ENCODE assay signal across 27 cellular contexts in genomic region chr21:37181059-37181458, GRCh38.
"Had no signal": no experiment of that assay in that cellular context is flagged by ENCODE, and none has a peak within 500 bp of the region (broad histone marks: within the 10 kb centered on the region; RNA-seq: fewer than 3 reads in every experiment).

No MANE protein-coding gene starts in this region.

- H3K4me1 ChIP-seq: breast epithelium, foreskin keratinocyte, sigmoid colon, transverse colon had no signal

- H3K4me3 Mint-ChIP-seq: activated CD4-positive, alpha-beta memory T cell treated with anti-CD3 and anti-CD28 coated beads, Interleukin-2, amount 10 ng/mL, durations not matched to agents 7 days and 5 days; activated CD4-positive, alpha-beta T cell treated with anti-CD3 and anti-CD28 coated beads, Interleukin-2, amount 10 ng/mL, durations not matched to agents 7 days and 5 days; activated T-cell treated with anti-CD3 and anti-CD28 coated beads, Interleukin-2, amount 50 U/mL, for 24 hours; effector memory CD8-positive, alpha-beta T cell; nephron progenitor cell had no signal

- H3K4me1 Mint-ChIP-seq: nephron progenitor cell had no signal

- H3K36me3 ChIP-seq: breast epithelium, ovary had no signal

- H3K27ac Mint-ChIP-seq: activated CD4-positive, alpha-beta memory T cell treated with anti-CD3 and anti-CD28 coated beads, Interleukin-2, amount 10 ng/mL, durations not matched to agents 7 days and 5 days; activated CD4-positive, alpha-beta T cell treated with anti-CD3 and anti-CD28 coated beads, Interleukin-2, amount 10 ng/mL, durations not matched to agents 7 days and 5 days; activated T-cell treated with anti-CD3 and anti-CD28 coated beads, Interleukin-2, amount 50 U/mL, for 24 hours; effector memory CD8-positive, alpha-beta T cell; nephron progenitor cell; progenitor cell of endocrine pancreas had no signal

- H3K9me3 ChIP-seq: breast epithelium, left ventricle myocardium inferior, mucosa of descending colon, neutrophil, ovary, sigmoid colon, transverse colon had no signal

- DNase-seq: activated CD4-positive, alpha-beta memory T cell treated with anti-CD3 and anti-CD28 coated beads, Interleukin-2, amount 10 ng/mL, durations not matched to agents 7 days and 5 days; activated CD4-positive, alpha-beta T cell treated with anti-CD3 and anti-CD28 coated beads, Interleukin-2, amount 10 ng/mL, durations not matched to agents 7 days and 5 days; activated CD8-positive, alpha-beta memory T cell treated with anti-CD3 and anti-CD28 coated beads, Interleukin-2, amount 50 U/mL, for 48 hours; activated gamma-delta T cell; activated naive CD4-positive, alpha-beta T cell treated with anti-CD3 and anti-CD28 coated beads, Interleukin-2, amount 50 U/mL, for 16 hours; activated T-cell treated with anti-CD3 and anti-CD28 coated beads, Interleukin-2, amount 50 U/mL, for 24 hours; amniotic stem cell; cerebellar nuclear complex; cortex of kidney; effector memory CD8-positive, alpha-beta T cell; foreskin keratinocyte; left ventricle myocardium inferior; mucosa of descending colon; nephron progenitor cell; ovary; retina; sigmoid colon; stimulated activated CD4-positive, alpha-beta T cell treated with anti-CD3 and anti-CD28 coated beads, Interleukin-15, amount 100 ng/mL, for 24 hours; stimulated activated CD4-positive, alpha-beta T cell treated with anti-CD3 and anti-CD28 coated beads, Interleukin-2, amount 100 ng/mL, for 24 hours; stimulated activated naive CD4-positive, alpha-beta T cell; T-helper 9 cell; transverse colon; WERI-Rb-1 had no signal

- H3K27me3 ChIP-seq: breast epithelium, foreskin keratinocyte, neutrophil, ovary, sigmoid colon, transverse colon had no signal

- ATAC-seq: activated CD4-positive, CD25-positive, alpha-beta regulatory T cell treated with anti-CD3 and anti-CD28 coated beads, Interleukin-2, amount 50 U/mL, for 24 hours; effector memory CD8-positive, alpha-beta T cell; foreskin keratinocyte; mucosa of descending colon had no signal

- H3K27ac ChIP-seq: breast epithelium, foreskin keratinocyte, left ventricle myocardium inferior, neutrophil, ovary, sigmoid colon, transverse colon, WERI-Rb-1 had no signal

- H3K27me3 Mint-ChIP-seq: activated CD4-positive, alpha-beta memory T cell treated with anti-CD3 and anti-CD28 coated beads, Interleukin-2, amount 10 ng/mL, durations not matched to agents 7 days and 5 days; activated CD4-positive, alpha-beta T cell treated with anti-CD3 and anti-CD28 coated beads, Interleukin-2, amount 10 ng/mL, durations not matched to agents 7 days and 5 days; activated T-cell treated with anti-CD3 and anti-CD28 coated beads, Interleukin-2, amount 50 U/mL, for 24 hours; effector memory CD8-positive, alpha-beta T cell; progenitor cell of endocrine pancreas had no signal

- H3K9me3 Mint-ChIP-seq: activated CD4-positive, alpha-beta memory T cell treated with anti-CD3 and anti-CD28 coated beads, Interleukin-2, amount 10 ng/mL, durations not matched to agents 7 days and 5 days; effector memory CD8-positive, alpha-beta T cell had no signal

- H3K4me3 ChIP-seq: breast epithelium, left ventricle myocardium inferior, mucosa of descending colon, ovary, sigmoid colon, transverse colon had no signal
